In the genomic region with DNA sequence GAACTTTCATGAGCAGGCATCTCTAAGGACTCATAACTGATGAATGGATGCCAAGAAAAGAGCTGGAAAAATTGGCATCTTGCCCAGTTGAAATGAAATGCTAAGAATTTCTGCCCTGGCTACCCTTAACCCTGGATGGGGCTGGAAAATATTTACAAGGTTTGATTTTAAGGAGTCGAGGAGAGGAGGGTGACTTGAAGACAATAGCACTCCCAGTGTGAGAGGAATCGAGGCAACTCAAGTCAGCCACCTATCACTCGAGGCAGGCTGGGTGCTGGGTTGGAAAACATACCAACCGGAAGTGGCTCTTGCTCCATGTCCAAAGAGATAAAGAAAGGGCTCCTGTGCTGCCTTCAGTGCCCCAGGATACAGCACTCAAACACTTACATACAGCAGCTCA, we compare ENCODE assay signal across 11 cellular contexts. TPM values are rescaled to one million over a fixed set of nuclear protein-coding genes. Genes with fewer than 3 reads are reported as not detected.
DNase-seq lines count a peak whose midpoint lies in the region; ATAC-seq and TF ChIP-seq lines count a peak whose summit lies in the region.
"Had no signal": no experiment of that assay in that cellular context is flagged by ENCODE, and none has a peak within 500 bp of the region (broad histone marks: within the 10 kb centered on the region; RNA-seq: fewer than 3 reads in every experiment).

No MANE protein-coding gene starts in this region.

- peak overlapping the region; percentile 43 for H3K9ac ChIP-seq in adipocyte (ENCODE audit: low read length)

- intact Hi-C loops in sciatic nerve (cut with DNase I) (no loop called here), posterior vena cava (cut with DNase I) (no loop called here)

- no peaks in the 10 kb centered on the region for H3K36me3 Mint-ChIP-seq in activated naive CD4-positive, alpha-beta T cell treated with anti-CD3 and anti-CD28 coated beads, Interleukin-2, amount 50 U/mL, for 72 hours

- H3K4me1 ChIP-seq in adipocyte (ENCODE audit: control insufficient read depth, insufficient read depth, low read length) (peaks cover 84% of the 10 kb centered on the region), cardiac muscle cell (ENCODE audit: low read depth) (peaks cover 17% of the 10 kb centered on the region)

- no peaks in the 10 kb centered on the region for H3K27me3 ChIP-seq in adipocyte (replicated peaks; ENCODE audit: control insufficient read depth, insufficient read depth, low read length)
- H3K27me3 ChIP-seq in cardiac muscle cell = no peaks in the 10 kb centered on the region
- H3K27me3 ChIP-seq: foreskin keratinocyte had no signal

- TF ChIP-seq CTCF in cardiac muscle cell (IDR thresholded peaks at IDR 0.05; ENCODE audit: low read depth, low read length) = no peak

- DNase-seq in ELR (ENCODE audit: low read depth) (peak; percentile 51), adipocyte (ENCODE audit: low read depth) (peak; percentile 67), cardiac muscle cell (ENCODE audit: low read depth in 1 of 2, low spot score in 1 of 2) (peak; percentile 40 to 87), sciatic nerve (ENCODE audit: low spot score) (no peak), ecto neural progenitor cell (ENCODE audit: low spot score) (no peak), DMS53 treated with DMSO at 0.1 percent for 48 hours (lab: John Stamatoyannopoulos, UW; ENCODE audit: unreplicated experiment) (no peak), posterior vena cava (ENCODE audit: low spot score) (no peak)
- no peak for DNase-seq in activated naive CD4-positive, alpha-beta T cell treated with anti-CD3 and anti-CD28 coated beads, Interleukin-2, amount 50 U/mL, for 72 hours (ENCODE audit: low spot score in 2 of 2)
- DNase-seq: activated T-cell treated with anti-CD3 and anti-CD28 coated beads, Interleukin-2, amount 50 U/mL, for 24 hours; NCI-H1417 treated with DMSO at 0.1 percent for 48 hours had no signal

- H3K27ac ChIP-seq in cardiac muscle cell = peak overlapping the region; percentile 59
- H3K27ac ChIP-seq: foreskin keratinocyte had no signal

- H3K9me3 ChIP-seq in adipocyte (ENCODE audit: control insufficient read depth, low read length) = no peaks in the 10 kb centered on the region
- no peaks in the 10 kb centered on the region for H3K9me3 ChIP-seq in cardiac muscle cell (ENCODE audit: low read depth)

- no peak overlapping the region for H3K27ac Mint-ChIP-seq in activated naive CD4-positive, alpha-beta T cell treated with anti-CD3 and anti-CD28 coated beads, Interleukin-2, amount 50 U/mL, for 72 hours
- H3K27ac Mint-ChIP-seq: activated T-cell treated with anti-CD3 and anti-CD28 coated beads, Interleukin-2, amount 50 U/mL, for 24 hours had no signal

- H3K4me3 ChIP-seq in adipocyte (ENCODE audit: low read length) = peak overlapping the region; percentile 35
- no peak overlapping the region for H3K4me3 ChIP-seq in cardiac muscle cell

- ATAC-seq in sciatic nerve = peak; percentile 46
- ATAC-seq in activated naive CD4-positive, alpha-beta T cell treated with anti-CD3 and anti-CD28 coated beads, Interleukin-2, amount 50 U/mL, for 72 hours = no peak
- ATAC-seq: foreskin keratinocyte had no signal

- H3K9me3 Mint-ChIP-seq in activated naive CD4-positive, alpha-beta T cell treated with anti-CD3 and anti-CD28 coated beads, Interleukin-2, amount 50 U/mL, for 72 hours = peaks cover 1 to 5% of the 10 kb centered on the region in 2 donors
- H3K9me3 Mint-ChIP-seq: activated T-cell treated with anti-CD3 and anti-CD28 coated beads, Interleukin-2, amount 50 U/mL, for 24 hours had no signal

- no peaks in the 10 kb centered on the region for H3K36me3 ChIP-seq in adipocyte (ENCODE audit: control insufficient read depth, insufficient read depth, low read length, severe bottlenecking)
- no peaks in the 10 kb centered on the region for H3K36me3 ChIP-seq in cardiac muscle cell

RNA-seq across cellular contexts. Expression of a gene that starts 5.1 kb away (rescaled TPM):
- total RNA-seq in cardiac muscle cell = 11.6 and 11.7 TPM in 2 replicates
- 3.3 and 4.3 TPM in 2 replicates for polyA plus RNA-seq in cardiac muscle cell
- 34.0 TPM for total RNA-seq in sciatic nerve
- total RNA-seq in posterior vena cava = 10 to 100 TPM; 26.3 to 34.9 TPM
- total RNA-seq in activated naive CD4-positive, alpha-beta T cell treated with anti-CD3 and anti-CD28 coated beads, Interleukin-2, amount 50 U/mL, for 72 hours = not detected

Comparison
In these comparisons a context has a peak if more than half of its experiments do, and no peak if none do; other contexts are left out.
1. DNase-seq: peak in ELR (single experiment), adipocyte (single experiment) and cardiac muscle cell (2 of 2); none in sciatic nerve (single experiment), ecto neural progenitor cell (single experiment), DMS53 treated with DMSO at 0.1 percent for 48 hours (single experiment), posterior vena cava (single experiment) and activated naive CD4-positive, alpha-beta T cell treated with anti-CD3 and anti-CD28 coated beads, Interleukin-2, amount 50 U/mL, for 72 hours (0 of 2).
2. RNA of a gene that starts 5.1 kb away (total RNA-seq): 26.3 to 34.9 TPM in posterior vena cava, 34.0 TPM in sciatic nerve (single experiment) and 11.6 to 11.7 TPM in cardiac muscle cell; not detected in activated naive CD4-positive, alpha-beta T cell treated with anti-CD3 and anti-CD28 coated beads, Interleukin-2, amount 50 U/mL, for 72 hours; every median in the first group is over 10 times any median in the second.